ENCODE assay signal across 12 cellular contexts in genomic region chr18:31011455-31011854, GRCh38. TPM values are rescaled to one million over a fixed set of nuclear protein-coding genes. Genes with fewer than 3 reads are reported as not detected.
A peak's percentile ranks its signal among the peaks of the same experiment; 100 is the strongest.
DNase-seq lines count a peak whose midpoint lies in the region; ATAC-seq, FAIRE-seq and TF ChIP-seq lines count a peak whose summit lies in the region.
"Not testable (repeated sequence)": the region's sequence is repeated elsewhere in the genome, so short reads cannot be mapped to it uniquely, and the experiment has no call there.
"Had no signal": no experiment of that assay in that cellular context is flagged by ENCODE, and none has a peak within 500 bp of the region (broad histone marks: within the 10 kb centered on the region; RNA-seq: fewer than 3 reads in every experiment).

No MANE protein-coding gene starts in this region.

- not testable (repeated sequence) for H3K9me3 ChIP-seq in lung (ENCODE audit: control insufficient read depth in 2 of 2, insufficient read depth in 1 of 2, low read length in 1 of 2); smooth muscle cell (replicated peaks; ENCODE audit: low read depth)

- H3K36me3 ChIP-seq in bronchial epithelial cell (ENCODE audit: control insufficient read depth, insufficient read depth, low read length); lung (ENCODE audit: control insufficient read depth in 2 of 2, insufficient read depth in 2 of 2, low read length in 2 of 2); smooth muscle cell (ENCODE audit: low read depth): not testable (repeated sequence)

- H3K4me1 ChIP-seq in lung (ENCODE audit: control insufficient read depth in 2 of 2, insufficient read depth in 2 of 2, low read length in 2 of 2); smooth muscle cell (ENCODE audit: low read depth): not testable (repeated sequence)

- DNase-seq in HEK293T (ENCODE audit: extremely low spot score); lung (ENCODE audit: low spot score); smooth muscle cell (lab: John Stamatoyannopoulos, UW; ENCODE audit: unreplicated experiment): not testable (repeated sequence)
- DNase-seq in NCI-H226, result peak; percentile 86
- peak; percentile 29 for DNase-seq in SW480 (ENCODE audit: low spot score)
- peak; percentile 100 for DNase-seq in bronchial epithelial cell (ENCODE audit: low read depth)
- DNase-seq in glomerular visceral epithelial cell (ENCODE audit: extremely low spot score), result peak; percentile 86

- TF ChIP-seq CTCF in C4-2B (conservative IDR thresholded peaks at IDR 0.05); bronchial epithelial cell (IDR thresholded peaks at IDR 0.05; ENCODE audit: insufficient read depth, low read length, severe bottlenecking); lung (IDR thresholded peaks at IDR 0.05; ENCODE audit: control extremely low read depth, extremely low read depth); smooth muscle cell (IDR thresholded peaks at IDR 0.05; ENCODE audit: borderline replicate concordance, insufficient read depth, poor library complexity, severe bottlenecking): not testable (repeated sequence)

- H3F3A ChIP-seq in smooth muscle cell (ENCODE audit: low read depth), result not testable (repeated sequence)

- CTCF ChIA-PET in HEK293T (lab: Yijun Ruan, JAX), result interaction anchor here (0.6 to 1.2 kb wide), 2 partner anchors 87 to 413 kb away, joined by 3 read pairs; no protein-coding TSS in a partner anchor

- 79 to 91% methylated on average over 7 of the region's 7 CpGs for WGBS in lung, 2 donors
- 55% methylated on average over 7 of the region's 7 CpGs for WGBS in smooth muscle cell (ENCODE audit: low lambda C conversion rate)

- H3K27ac ChIP-seq in C4-2B, result 0 out of 2 replicates have a peak overlapping the region, but pooled peaks have one; percentile 32
- H3K27ac ChIP-seq in lung (ENCODE audit: low read depth in 1 of 2, low read length in 1 of 2), result not testable (repeated sequence)
- peak overlapping the region; percentile 63 for H3K27ac ChIP-seq in smooth muscle cell (ENCODE audit: low read depth)

- not testable (repeated sequence) for FAIRE-seq in bronchial epithelial cell (lab: Jason Lieb, UNC)

- not testable (repeated sequence) for H3K4me3 ChIP-seq in bronchial epithelial cell (ENCODE audit: low read depth, low read length); lung; smooth muscle cell

- H2AFZ ChIP-seq in smooth muscle cell (ENCODE audit: low read depth), result not testable (repeated sequence)

- POLR2A ChIA-PET in HEK293T (lab: Yijun Ruan, JAX), result interaction anchor here (1.4 kb wide), 1 partner anchor 30 kb away, joined by 7 read pairs; no protein-coding TSS in a partner anchor

- H3K9ac ChIP-seq in smooth muscle cell (ENCODE audit: low read depth), result not testable (repeated sequence)

- not testable (repeated sequence) for H4K20me1 ChIP-seq in smooth muscle cell (ENCODE audit: low read depth)

- not testable (repeated sequence) for H3K27me3 ChIP-seq in bronchial epithelial cell (ENCODE audit: control insufficient read depth, insufficient read depth, low read length); lung (ENCODE audit: control insufficient read depth, insufficient read depth); smooth muscle cell (ENCODE audit: low read depth)

- peak; percentile 68 for ATAC-seq in lung (ENCODE audit: insufficient read depth, low FRiP score)

- H3K79me2 ChIP-seq in smooth muscle cell (ENCODE audit: low read depth), result not testable (repeated sequence)

- H3K4me2 ChIP-seq in smooth muscle cell, result not testable (repeated sequence)

TF ChIP-seq in HEK293T, 16 proteins besides CTCF, POLR2A, EP300 and RAD21:
- 0 out of 2 replicates have a peak, but pooled peaks have one; percentile 26 for TF ChIP-seq LEF1 (IDR thresholded peaks at IDR 0.05; ENCODE audit: borderline replicate concordance)
- 0 out of 2 replicates have a peak, but pooled peaks have one; percentile 27 for TF ChIP-seq SUZ12 (IDR thresholded peaks at IDR 0.05)
- TF ChIP-seq CTBP1 (IDR thresholded peaks at IDR 0.05; ENCODE audit: borderline replicate concordance), result 0 out of 2 replicates have a peak, but pooled peaks have one; percentile 16

RNA-seq across cellular contexts. Expression of gene DSC3, which starts 31.1 kb away (rescaled TPM):
- total RNA-seq in bronchial epithelial cell (193 and 198 TPM in 2 replicates), lung (1 to 10 TPM in 1 of 2 donors, under 1 TPM in 1; 0.51 to 1.3 TPM), smooth muscle cell (36.7 and 43.7 TPM in 2 replicates)
- polyA plus RNA-seq in lung (under 1 TPM; 0.41 to 0.53 TPM), smooth muscle cell (3.3 and 9.7 TPM in 2 replicates)
- total RNA-seq: activated CD8-positive, alpha-beta T cell treated with anti-CD3 and anti-CD28 coated beads, Interleukin-2, amount 10 ng/mL, durations not matched to agents 7 days and 5 days; activated T-helper 2 cell treated with anti-CD3 and anti-CD28 coated beads, Interferon-gamma antibody, Interleukin-2, Interleukin-4, amounts not matched to agents 10 μg/mL and 5 μg/mL and 100 μg/mL, durations not matched to agents 14 hours and 24 hours and 36 hours; naive thymus-derived CD4-positive, alpha-beta T cell had no signal
- polyA plus RNA-seq: BJ; naive thymus-derived CD4-positive, alpha-beta T cell had no signal

Comparison
In these comparisons a context has a peak if more than half of its experiments do, and no peak if none do; other contexts are left out.
1. RNA of gene DSC3, which starts 31.1 kb away (total RNA-seq): 193 to 198 TPM in bronchial epithelial cell and 36.7 to 43.7 TPM in smooth muscle cell; 0.51 to 1.3 TPM in lung; every median in the first group is over 10 times any median in the second.